1 cellular context compared by ENCODE assay signal in the genomic region with DNA sequence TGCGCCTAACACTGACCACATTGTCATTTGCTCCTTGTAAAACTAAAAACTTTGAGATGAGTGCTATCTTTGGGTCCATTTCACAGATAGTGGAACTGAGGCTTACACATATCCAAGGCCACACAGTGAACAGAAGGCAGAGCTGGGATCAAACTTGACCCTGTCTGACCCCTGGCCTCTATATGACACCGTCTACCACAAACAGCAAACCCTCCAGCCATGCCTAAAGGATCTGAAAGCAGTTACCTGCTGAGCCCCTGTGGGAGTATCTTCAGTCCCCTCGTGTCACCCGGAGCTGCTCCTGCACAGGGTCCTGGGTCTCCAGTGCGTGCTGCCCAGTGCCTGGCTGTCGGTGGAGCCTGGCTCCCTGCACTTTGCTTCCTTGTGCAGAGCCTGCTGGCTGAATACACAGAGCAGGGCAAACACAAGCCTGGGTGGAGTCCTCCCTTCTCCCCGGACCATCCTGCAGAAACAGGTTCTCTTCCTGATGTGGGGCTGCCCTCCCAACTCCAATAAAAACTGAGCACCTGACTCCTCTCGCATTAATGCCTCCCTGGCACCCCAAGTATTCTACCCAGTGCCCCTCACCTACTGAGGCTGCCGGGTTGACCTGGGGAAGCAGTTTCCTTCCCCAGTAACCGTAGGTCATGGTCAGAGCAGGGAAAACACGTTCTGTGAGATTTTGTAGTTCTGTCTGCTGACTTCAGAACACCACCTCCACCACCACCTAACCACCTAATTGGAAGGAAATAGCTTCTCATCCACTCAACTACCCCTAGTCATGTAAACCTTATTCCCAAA.
TF ChIP-seq lines count a peak whose summit lies in the region.

A gene with protein sequence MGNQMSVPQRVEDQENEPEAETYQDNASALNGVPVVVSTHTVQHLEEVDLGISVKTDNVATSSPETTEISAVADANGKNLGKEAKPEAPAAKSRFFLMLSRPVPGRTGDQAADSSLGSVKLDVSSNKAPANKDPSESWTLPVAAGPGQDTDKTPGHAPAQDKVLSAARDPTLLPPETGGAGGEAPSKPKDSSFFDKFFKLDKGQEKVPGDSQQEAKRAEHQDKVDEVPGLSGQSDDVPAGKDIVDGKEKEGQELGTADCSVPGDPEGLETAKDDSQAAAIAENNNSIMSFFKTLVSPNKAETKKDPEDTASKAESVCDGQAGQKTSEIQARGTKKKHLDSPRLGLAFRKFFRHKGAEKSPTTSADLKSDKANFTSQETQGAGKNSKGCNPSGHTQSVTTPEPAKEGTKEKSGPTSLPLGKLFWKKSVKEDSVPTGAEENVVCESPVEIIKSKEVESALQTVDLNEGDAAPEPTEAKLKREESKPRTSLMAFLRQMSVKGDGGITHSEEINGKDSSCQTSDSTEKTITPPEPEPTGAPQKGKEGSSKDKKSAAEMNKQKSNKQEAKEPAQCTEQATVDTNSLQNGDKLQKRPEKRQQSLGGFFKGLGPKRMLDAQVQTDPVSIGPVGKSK (minus strand): TSS at position 408 of the 801 bp plus-strand sequence. CDS start 11,876 bp downstream, outside the sequence.

TF ChIP-seq in SK-N-SH treated with all-trans-retinoic acid at 6 μM for 48 hours, 23 proteins besides CTCF, POLR2A, EP300 and RAD21 (continued from another document):
- TF ChIP-seq CREB5 (CRISPR knock-in tag; IDR thresholded peaks at IDR 0.05; ENCODE audit: low read depth) (no peak), RARB (CRISPR knock-in tag; IDR thresholded peaks at IDR 0.05) (no peak), TOX (CRISPR knock-in tag; IDR thresholded peaks at IDR 0.05; ENCODE audit: borderline replicate concordance) (no peak), ZNF8 (CRISPR knock-in tag; IDR thresholded peaks at IDR 0.05) (no peak), TCF4 (CRISPR knock-in tag; IDR thresholded peaks at IDR 0.05; ENCODE audit: borderline replicate concordance) (no peak)
